1 cellular context compared by ENCODE assay signal in genomic region chrX:110002300-110003166, GRCh38.
TF ChIP-seq lines count a peak whose summit lies in the region.

TSS of gene TMEM164 (plus strand) at chrX:110003114. CDS start at chrX:110003775, 661 bp downstream.

TF ChIP-seq in K562, 482 proteins besides CTCF, POLR2A, EP300 and RAD21 (continued from another document and continues in another):
- TF ChIP-seq, protein P1, sequence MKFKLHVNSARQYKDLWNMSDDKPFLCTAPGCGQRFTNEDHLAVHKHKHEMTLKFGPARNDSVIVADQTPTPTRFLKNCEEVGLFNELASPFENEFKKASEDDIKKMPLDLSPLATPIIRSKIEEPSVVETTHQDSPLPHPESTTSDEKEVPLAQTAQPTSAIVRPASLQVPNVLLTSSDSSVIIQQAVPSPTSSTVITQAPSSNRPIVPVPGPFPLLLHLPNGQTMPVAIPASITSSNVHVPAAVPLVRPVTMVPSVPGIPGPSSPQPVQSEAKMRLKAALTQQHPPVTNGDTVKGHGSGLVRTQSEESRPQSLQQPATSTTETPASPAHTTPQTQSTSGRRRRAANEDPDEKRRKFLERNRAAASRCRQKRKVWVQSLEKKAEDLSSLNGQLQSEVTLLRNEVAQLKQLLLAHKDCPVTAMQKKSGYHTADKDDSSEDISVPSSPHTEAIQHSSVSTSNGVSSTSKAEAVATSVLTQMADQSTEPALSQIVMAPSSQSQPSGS (CRISPR knock-in tag; IDR thresholded peaks at IDR 0.05), result no peak
- TF ChIP-seq NRF1 (conservative IDR thresholded peaks at IDR 0.05 in 1 of 2, IDR thresholded peaks at IDR 0.05 in 1 of 2) (peak; percentile 17 to 29; a peak in 2 of 4 replicates), MCM7 (IDR thresholded peaks at IDR 0.05) (no peak), HDAC6 (IDR thresholded peaks at IDR 0.05; ENCODE audit: low read depth, low read length) (no peak), MCM3 (IDR thresholded peaks at IDR 0.05) (no peak), RFX7 (CRISPR knock-in tag; IDR thresholded peaks at IDR 0.05) (no peak), ZNF764 (CRISPR knock-in tag; IDR thresholded peaks at IDR 0.05; ENCODE audit: low read depth) (no peak), KDM5B (IDR thresholded peaks at IDR 0.05; ENCODE audit: insufficient replicate concordance, low read depth, low read length) (peak; percentile 21), TCF15 (CRISPR knock-in tag; IDR thresholded peaks at IDR 0.05) (no peak), ZFP36 (IDR thresholded peaks at IDR 0.05; ENCODE audit: low read depth, low read length, partially characterized antibody) (no peak), ZBTB8A (IDR thresholded peaks at IDR 0.05; ENCODE audit: partially characterized antibody) (no peak), MBD2 (IDR thresholded peaks at IDR 0.05; ENCODE audit: borderline replicate concordance, low read depth) (peak; percentile 36; the same call in 1 of the 2 replicates), PCBP2 (IDR thresholded peaks at IDR 0.05; ENCODE audit: low read depth, low read length, poor library complexity, severe bottlenecking) (no peak), KLF10 (CRISPR knock-in tag; IDR thresholded peaks at IDR 0.05) (no peak), ATF1 (CRISPR knock-in tag; IDR thresholded peaks at IDR 0.05) (no peak), ATF1 (tag; IDR thresholded peaks at IDR 0.05) (no peak), ETV6 (IDR thresholded peaks at IDR 0.05; ENCODE audit: borderline replicate concordance in 1 of 2, low read depth in 2 of 2, low read length in 1 of 2) (no peak; a peak in 1 of 4 replicates), ETV6 (CRISPR knock-in tag; IDR thresholded peaks at IDR 0.05; ENCODE audit: borderline replicate concordance) (no peak), NONO (IDR thresholded peaks at IDR 0.05; ENCODE audit: low read depth in 2 of 2, low read length in 1 of 2) (peak; percentile 41 to 48; a peak in 1 of 4 replicates), PKNOX1 (IDR thresholded peaks at IDR 0.05) (peak; percentile 81), ZNF766 (CRISPR knock-in tag; conservative IDR thresholded peaks at IDR 0.05) (no peak), DNMT1 (IDR thresholded peaks at IDR 0.05) (no peak), PHF8 (IDR thresholded peaks at IDR 0.05; ENCODE audit: borderline replicate concordance, low read length) (peak; percentile 71; the same call in 1 of the 2 replicates), RBM17 (IDR thresholded peaks at IDR 0.05; ENCODE audit: borderline replicate concordance, low read depth, low read length) (no peak), ARID2 (IDR thresholded peaks at IDR 0.05) (no peak), ZNF143 (CRISPR knock-in tag; IDR thresholded peaks at IDR 0.05) (no peak), JUN (IDR thresholded peaks at IDR 0.05; ENCODE audit: borderline replicate concordance, low read depth, low read length) (no peak), JUN (CRISPR knock-in tag; IDR thresholded peaks at IDR 0.05; ENCODE audit: borderline replicate concordance) (no peak), YY1 (IDR thresholded peaks at IDR 0.05; ENCODE audit: borderline replicate concordance in 1 of 3, control insufficient read depth in 1 of 3, extremely low read depth in 1 of 3, insufficient read depth in 3 of 3, insufficient read length in 1 of 3, insufficient replicate concordance in 2 of 3, low read depth in 1 of 3, low read length in 2 of 3) (peak in 1 of 3 experiments; percentile 36), TEAD2 (tag; IDR thresholded peaks at IDR 0.05) (no peak), SIX5 (IDR thresholded peaks at IDR 0.05; ENCODE audit: borderline replicate concordance in 1 of 2, insufficient read depth in 1 of 2, low read depth in 1 of 2, low read length in 2 of 2) (no peak)
- TF ChIP-seq, protein P2, sequence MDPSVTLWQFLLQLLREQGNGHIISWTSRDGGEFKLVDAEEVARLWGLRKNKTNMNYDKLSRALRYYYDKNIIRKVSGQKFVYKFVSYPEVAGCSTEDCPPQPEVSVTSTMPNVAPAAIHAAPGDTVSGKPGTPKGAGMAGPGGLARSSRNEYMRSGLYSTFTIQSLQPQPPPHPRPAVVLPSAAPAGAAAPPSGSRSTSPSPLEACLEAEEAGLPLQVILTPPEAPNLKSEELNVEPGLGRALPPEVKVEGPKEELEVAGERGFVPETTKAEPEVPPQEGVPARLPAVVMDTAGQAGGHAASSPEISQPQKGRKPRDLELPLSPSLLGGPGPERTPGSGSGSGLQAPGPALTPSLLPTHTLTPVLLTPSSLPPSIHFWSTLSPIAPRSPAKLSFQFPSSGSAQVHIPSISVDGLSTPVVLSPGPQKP (CRISPR knock-in tag; IDR thresholded peaks at IDR 0.05), result no peak
- TF ChIP-seq, protein P3, sequence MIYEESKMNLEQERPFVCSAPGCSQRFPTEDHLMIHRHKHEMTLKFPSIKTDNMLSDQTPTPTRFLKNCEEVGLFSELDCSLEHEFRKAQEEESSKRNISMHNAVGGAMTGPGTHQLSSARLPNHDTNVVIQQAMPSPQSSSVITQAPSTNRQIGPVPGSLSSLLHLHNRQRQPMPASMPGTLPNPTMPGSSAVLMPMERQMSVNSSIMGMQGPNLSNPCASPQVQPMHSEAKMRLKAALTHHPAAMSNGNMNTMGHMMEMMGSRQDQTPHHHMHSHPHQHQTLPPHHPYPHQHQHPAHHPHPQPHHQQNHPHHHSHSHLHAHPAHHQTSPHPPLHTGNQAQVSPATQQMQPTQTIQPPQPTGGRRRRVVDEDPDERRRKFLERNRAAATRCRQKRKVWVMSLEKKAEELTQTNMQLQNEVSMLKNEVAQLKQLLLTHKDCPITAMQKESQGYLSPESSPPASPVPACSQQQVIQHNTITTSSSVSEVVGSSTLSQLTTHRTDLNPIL (CRISPR knock-in tag; IDR thresholded peaks at IDR 0.05), result no peak
- TF ChIP-seq, protein P4, sequence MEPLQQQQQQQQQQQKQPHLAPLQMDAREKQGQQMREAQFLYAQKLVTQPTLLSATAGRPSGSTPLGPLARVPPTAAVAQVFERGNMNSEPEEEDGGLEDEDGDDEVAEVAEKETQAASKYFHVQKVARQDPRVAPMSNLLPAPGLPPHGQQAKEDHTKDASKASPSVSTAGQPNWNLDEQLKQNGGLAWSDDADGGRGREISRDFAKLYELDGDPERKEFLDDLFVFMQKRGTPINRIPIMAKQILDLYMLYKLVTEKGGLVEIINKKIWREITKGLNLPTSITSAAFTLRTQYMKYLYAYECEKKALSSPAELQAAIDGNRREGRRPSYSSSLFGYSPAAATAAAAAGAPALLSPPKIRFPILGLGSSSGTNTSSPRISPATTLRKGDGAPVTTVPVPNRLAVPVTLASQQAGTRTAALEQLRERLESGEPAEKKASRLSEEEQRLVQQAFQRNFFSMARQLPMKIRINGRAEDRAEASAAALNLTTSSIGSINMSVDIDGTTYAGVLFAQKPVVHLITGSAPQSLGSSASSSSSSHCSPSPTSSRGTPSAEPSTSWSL (CRISPR knock-in tag; IDR thresholded peaks at IDR 0.05; ENCODE audit: borderline replicate concordance), result no peak
- TF ChIP-seq, protein P5, sequence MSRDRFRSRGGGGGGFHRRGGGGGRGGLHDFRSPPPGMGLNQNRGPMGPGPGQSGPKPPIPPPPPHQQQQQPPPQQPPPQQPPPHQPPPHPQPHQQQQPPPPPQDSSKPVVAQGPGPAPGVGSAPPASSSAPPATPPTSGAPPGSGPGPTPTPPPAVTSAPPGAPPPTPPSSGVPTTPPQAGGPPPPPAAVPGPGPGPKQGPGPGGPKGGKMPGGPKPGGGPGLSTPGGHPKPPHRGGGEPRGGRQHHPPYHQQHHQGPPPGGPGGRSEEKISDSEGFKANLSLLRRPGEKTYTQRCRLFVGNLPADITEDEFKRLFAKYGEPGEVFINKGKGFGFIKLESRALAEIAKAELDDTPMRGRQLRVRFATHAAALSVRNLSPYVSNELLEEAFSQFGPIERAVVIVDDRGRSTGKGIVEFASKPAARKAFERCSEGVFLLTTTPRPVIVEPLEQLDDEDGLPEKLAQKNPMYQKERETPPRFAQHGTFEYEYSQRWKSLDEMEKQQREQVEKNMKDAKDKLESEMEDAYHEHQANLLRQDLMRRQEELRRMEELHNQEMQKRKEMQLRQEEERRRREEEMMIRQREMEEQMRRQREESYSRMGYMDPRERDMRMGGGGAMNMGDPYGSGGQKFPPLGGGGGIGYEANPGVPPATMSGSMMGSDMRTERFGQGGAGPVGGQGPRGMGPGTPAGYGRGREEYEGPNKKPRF (IDR thresholded peaks at IDR 0.05; ENCODE audit: low read depth, low read length), result no peak
- TF ChIP-seq, protein P6, sequence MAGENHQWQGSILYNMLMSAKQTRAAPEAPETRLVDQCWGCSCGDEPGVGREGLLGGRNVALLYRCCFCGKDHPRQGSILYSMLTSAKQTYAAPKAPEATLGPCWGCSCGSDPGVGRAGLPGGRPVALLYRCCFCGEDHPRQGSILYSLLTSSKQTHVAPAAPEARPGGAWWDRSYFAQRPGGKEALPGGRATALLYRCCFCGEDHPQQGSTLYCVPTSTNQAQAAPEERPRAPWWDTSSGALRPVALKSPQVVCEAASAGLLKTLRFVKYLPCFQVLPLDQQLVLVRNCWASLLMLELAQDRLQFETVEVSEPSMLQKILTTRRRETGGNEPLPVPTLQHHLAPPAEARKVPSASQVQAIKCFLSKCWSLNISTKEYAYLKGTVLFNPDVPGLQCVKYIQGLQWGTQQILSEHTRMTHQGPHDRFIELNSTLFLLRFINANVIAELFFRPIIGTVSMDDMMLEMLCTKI (IDR thresholded peaks at IDR 0.05; ENCODE audit: partially characterized antibody), result no peak
- TF ChIP-seq, protein P7, sequence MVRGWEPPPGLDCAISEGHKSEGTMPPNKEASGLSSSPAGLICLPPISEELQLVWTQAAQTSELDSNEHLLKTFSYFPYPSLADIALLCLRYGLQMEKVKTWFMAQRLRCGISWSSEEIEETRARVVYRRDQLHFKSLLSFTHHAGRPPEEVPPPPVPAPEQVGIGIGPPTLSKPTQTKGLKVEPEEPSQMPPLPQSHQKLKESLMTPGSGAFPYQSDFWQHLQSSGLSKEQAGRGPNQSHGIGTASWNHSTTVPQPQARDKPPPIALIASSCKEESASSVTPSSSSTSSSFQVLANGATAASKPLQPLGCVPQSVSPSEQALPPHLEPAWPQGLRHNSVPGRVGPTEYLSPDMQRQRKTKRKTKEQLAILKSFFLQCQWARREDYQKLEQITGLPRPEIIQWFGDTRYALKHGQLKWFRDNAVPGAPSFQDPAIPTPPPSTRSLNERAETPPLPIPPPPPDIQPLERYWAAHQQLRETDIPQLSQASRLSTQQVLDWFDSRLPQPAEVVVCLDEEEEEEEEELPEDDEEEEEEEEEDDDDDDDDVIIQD (CRISPR knock-in tag; IDR thresholded peaks at IDR 0.05), result no peak
- TF ChIP-seq, protein P8, sequence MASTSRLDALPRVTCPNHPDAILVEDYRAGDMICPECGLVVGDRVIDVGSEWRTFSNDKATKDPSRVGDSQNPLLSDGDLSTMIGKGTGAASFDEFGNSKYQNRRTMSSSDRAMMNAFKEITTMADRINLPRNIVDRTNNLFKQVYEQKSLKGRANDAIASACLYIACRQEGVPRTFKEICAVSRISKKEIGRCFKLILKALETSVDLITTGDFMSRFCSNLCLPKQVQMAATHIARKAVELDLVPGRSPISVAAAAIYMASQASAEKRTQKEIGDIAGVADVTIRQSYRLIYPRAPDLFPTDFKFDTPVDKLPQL (IDR thresholded peaks at IDR 0.05; ENCODE audit: extremely low read depth, insufficient read length), result no peak
- TF ChIP-seq, protein P9, sequence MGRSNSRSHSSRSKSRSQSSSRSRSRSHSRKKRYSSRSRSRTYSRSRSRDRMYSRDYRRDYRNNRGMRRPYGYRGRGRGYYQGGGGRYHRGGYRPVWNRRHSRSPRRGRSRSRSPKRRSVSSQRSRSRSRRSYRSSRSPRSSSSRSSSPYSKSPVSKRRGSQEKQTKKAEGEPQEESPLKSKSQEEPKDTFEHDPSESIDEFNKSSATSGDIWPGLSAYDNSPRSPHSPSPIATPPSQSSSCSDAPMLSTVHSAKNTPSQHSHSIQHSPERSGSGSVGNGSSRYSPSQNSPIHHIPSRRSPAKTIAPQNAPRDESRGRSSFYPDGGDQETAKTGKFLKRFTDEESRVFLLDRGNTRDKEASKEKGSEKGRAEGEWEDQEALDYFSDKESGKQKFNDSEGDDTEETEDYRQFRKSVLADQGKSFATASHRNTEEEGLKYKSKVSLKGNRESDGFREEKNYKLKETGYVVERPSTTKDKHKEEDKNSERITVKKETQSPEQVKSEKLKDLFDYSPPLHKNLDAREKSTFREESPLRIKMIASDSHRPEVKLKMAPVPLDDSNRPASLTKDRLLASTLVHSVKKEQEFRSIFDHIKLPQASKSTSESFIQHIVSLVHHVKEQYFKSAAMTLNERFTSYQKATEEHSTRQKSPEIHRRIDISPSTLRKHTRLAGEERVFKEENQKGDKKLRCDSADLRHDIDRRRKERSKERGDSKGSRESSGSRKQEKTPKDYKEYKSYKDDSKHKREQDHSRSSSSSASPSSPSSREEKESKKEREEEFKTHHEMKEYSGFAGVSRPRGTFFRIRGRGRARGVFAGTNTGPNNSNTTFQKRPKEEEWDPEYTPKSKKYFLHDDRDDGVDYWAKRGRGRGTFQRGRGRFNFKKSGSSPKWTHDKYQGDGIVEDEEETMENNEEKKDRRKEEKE (IDR thresholded peaks at IDR 0.05; ENCODE audit: borderline replicate concordance in 1 of 2, control insufficient read depth in 1 of 2, low read depth in 2 of 2, low read length in 1 of 2), result no peak
- TF ChIP-seq, protein P10, sequence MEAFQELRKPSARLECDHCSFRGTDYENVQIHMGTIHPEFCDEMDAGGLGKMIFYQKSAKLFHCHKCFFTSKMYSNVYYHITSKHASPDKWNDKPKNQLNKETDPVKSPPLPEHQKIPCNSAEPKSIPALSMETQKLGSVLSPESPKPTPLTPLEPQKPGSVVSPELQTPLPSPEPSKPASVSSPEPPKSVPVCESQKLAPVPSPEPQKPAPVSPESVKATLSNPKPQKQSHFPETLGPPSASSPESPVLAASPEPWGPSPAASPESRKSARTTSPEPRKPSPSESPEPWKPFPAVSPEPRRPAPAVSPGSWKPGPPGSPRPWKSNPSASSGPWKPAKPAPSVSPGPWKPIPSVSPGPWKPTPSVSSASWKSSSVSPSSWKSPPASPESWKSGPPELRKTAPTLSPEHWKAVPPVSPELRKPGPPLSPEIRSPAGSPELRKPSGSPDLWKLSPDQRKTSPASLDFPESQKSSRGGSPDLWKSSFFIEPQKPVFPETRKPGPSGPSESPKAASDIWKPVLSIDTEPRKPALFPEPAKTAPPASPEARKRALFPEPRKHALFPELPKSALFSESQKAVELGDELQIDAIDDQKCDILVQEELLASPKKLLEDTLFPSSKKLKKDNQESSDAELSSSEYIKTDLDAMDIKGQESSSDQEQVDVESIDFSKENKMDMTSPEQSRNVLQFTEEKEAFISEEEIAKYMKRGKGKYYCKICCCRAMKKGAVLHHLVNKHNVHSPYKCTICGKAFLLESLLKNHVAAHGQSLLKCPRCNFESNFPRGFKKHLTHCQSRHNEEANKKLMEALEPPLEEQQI (IDR thresholded peaks at IDR 0.05), result no peak
